In the genomic region with DNA sequence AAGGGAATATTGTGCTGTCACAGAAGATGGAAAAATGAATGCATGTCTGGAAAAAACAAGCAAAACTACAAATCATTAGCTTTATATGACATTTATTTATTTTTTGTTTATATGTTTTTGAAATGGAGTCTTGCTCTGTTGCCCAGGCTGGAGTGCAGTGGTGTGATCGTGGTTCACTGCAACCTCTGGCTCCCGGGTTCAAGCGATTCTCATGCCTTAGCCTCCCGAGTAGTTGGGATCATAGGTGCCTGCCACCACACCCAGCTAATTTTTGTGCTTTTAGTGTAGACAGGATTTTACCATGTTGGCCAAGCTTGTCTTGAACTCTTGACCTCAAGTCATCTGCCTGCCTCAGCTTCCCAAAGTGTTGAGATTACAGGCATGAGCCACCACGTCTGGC, we compare ENCODE assay signal across 18 cellular contexts. TPM values are rescaled to one million over a fixed set of nuclear protein-coding genes. Genes with fewer than 3 reads are reported as not detected.
A peak's percentile ranks its signal among the peaks of the same experiment; 100 is the strongest.
DNase-seq lines count a peak whose midpoint lies in the region; ATAC-seq, FAIRE-seq and TF ChIP-seq lines count a peak whose summit lies in the region.
"Had no signal": no experiment of that assay in that cellular context is flagged by ENCODE, and none has a peak within 500 bp of the region (broad histone marks: within the 10 kb centered on the region; RNA-seq: fewer than 3 reads in every experiment).

No MANE protein-coding gene starts in this region.

- H3K36me3 Mint-ChIP-seq in activated naive CD4-positive, alpha-beta T cell treated with anti-CD3 and anti-CD28 coated beads for 36 hours (ENCODE audit: low read depth) = peaks cover 28% of the 10 kb centered on the region
- H3K36me3 Mint-ChIP-seq in stimulated activated effector memory CD8-positive, alpha-beta T cell treated with anti-CD3 and anti-CD28 coated beads, Interleukin-12 subunit alpha, Interleukin-12 subunit beta, amount 100 ng/mL, for 72 hours = peaks cover 76% of the 10 kb centered on the region
- peaks cover 9% of the 10 kb centered on the region for H3K36me3 Mint-ChIP-seq in neural progenitor cell

- no peak for TF ChIP-seq CTCF in RWPE1 (conservative IDR thresholded peaks at IDR 0.05; ENCODE audit: low read depth)
- no peak for TF ChIP-seq CTCF in GM12878 (IDR thresholded peaks at IDR 0.05 in 2 of 3, conservative IDR thresholded peaks at IDR 0.05 in 1 of 3; ENCODE audit: control insufficient read depth in 2 of 3, extremely low read depth in 1 of 3, insufficient read depth in 1 of 3, low read depth in 3 of 3, low read length in 3 of 3)
- TF ChIP-seq CTCF in neural progenitor cell (IDR thresholded peaks at IDR 0.05) = no peak

- no peak overlapping the region for H3K4me3 Mint-ChIP-seq in activated naive CD4-positive, alpha-beta T cell treated with anti-CD3 and anti-CD28 coated beads for 36 hours
- peak overlapping the region; percentile 24 for H3K4me3 Mint-ChIP-seq in stimulated activated effector memory CD8-positive, alpha-beta T cell treated with anti-CD3 and anti-CD28 coated beads, Interleukin-12 subunit alpha, Interleukin-12 subunit beta, amount 100 ng/mL, for 72 hours
- no peak overlapping the region for H3K4me3 Mint-ChIP-seq in neural progenitor cell
- H3K4me3 Mint-ChIP-seq: brain had no signal

- FAIRE-seq in GM12878 (lab: Jason Lieb, UNC) = no peak
- FAIRE-seq: frontal cortex had no signal

- no peak for DNase-seq in activated naive CD4-positive, alpha-beta T cell treated with anti-CD3 and anti-CD28 coated beads for 36 hours
- no peak for DNase-seq in activated naive CD4-positive, alpha-beta T cell (lab: John Stamatoyannopoulos, UW)
- DNase-seq in RWPE1 (ENCODE audit: low spot score) = no peak
- DNase-seq in GM12878 (ENCODE audit: low read depth, low spot score) = no peak
- DNase-seq in stimulated activated effector memory CD8-positive, alpha-beta T cell treated with anti-CD3 and anti-CD28 coated beads, Interleukin-12 subunit alpha, Interleukin-12 subunit beta, amount 100 ng/mL, for 72 hours (ENCODE audit: low spot score in 2 of 2) = no peak
- no peak for DNase-seq in neural progenitor cell (ENCODE audit: low spot score)
- no peak for DNase-seq in stimulated activated CD4-positive, alpha-beta T cell treated with anti-CD3 and anti-CD28 coated beads, Interleukin-1b, Interleukin-23, amount 100 ng/mL, for 48 hours
- no peak for DNase-seq in HEK293T (ENCODE audit: extremely low spot score)
- DNase-seq: Calu3, dermis blood vessel endothelial cell, GDM1, mucosa of descending colon, NCI-H1930, NCI-H446 treated with DMSO at 0.1 percent for 48 hours, SHP77 treated with DMSO at 0.1 percent for 48 hours had no signal

- H3K27me3 ChIP-seq in GM12878 (replicated peaks in 1 of 2; ENCODE audit: control insufficient read depth in 2 of 2, insufficient read depth in 2 of 2, low read length in 1 of 2) (no peaks in the 10 kb centered on the region), neural progenitor cell (no peaks in the 10 kb centered on the region)
- H3K27me3 ChIP-seq: suprapubic skin had no signal

- intact Hi-C loops in activated naive CD4-positive, alpha-beta T cell treated with anti-CD3 and anti-CD28 coated beads for 36 hours (cut with micrococcal nuclease) = no loop called here
- intact Hi-C loops in GM12878 (cut with micrococcal nuclease; ENCODE audit: unreplicated experiment) = no loop called here

- no peak for TF ChIP-seq EP300 in GM12878 (IDR thresholded peaks at IDR 0.05; ENCODE audit: borderline replicate concordance in 1 of 2, control insufficient read depth in 1 of 2, low read depth in 2 of 2, low read length in 2 of 2)

- H3K4me1 ChIP-seq in GM12878 (ENCODE audit: control insufficient read depth, insufficient read depth, low read length) (peaks cover 20% of the 10 kb centered on the region), neural progenitor cell (no peaks in the 10 kb centered on the region)

- H3K9me3 ChIP-seq in GM12878 (replicated peaks; ENCODE audit: control insufficient read depth, insufficient read depth, low read length) (no peaks in the 10 kb centered on the region), neural progenitor cell (ENCODE audit: low read depth) (no peaks in the 10 kb centered on the region)
- H3K9me3 ChIP-seq: mucosa of descending colon, suprapubic skin had no signal

- BruUV-seq in GM12878 (replicated peaks; lab: Mats Ljungman, UMichigan) = no TSS peak

- H2AFZ ChIP-seq in GM12878 (ENCODE audit: control insufficient read depth, low read depth, low read length) (no peak overlapping the region), neural progenitor cell (replicated peaks) (no peak overlapping the region)

- no peaks in the 10 kb centered on the region for H3K27me3 Mint-ChIP-seq in activated naive CD4-positive, alpha-beta T cell treated with anti-CD3 and anti-CD28 coated beads for 36 hours (ENCODE audit: low read depth)
- H3K27me3 Mint-ChIP-seq in neural progenitor cell (ENCODE audit: insufficient read depth, low read depth) = no peaks in the 10 kb centered on the region

- RAD21 ChIA-PET in GM12878 (lab: Charles Lee; ENCODE audit: unreplicated experiment) = interaction anchor here (0.8 to 1.8 kb wide), 5 partner anchors 8 to 19 kb away, joined by 3 to 5 read pairs (median 3); partner anchors contain the start of gene MARF1

- 64% methylated on average over 5 of the region's 5 CpGs for WGBS in GM12878 (ENCODE audit: insufficient coverage, insufficient replicate concordance, low lambda C conversion rate, missing lambda C conversion rate)

- H3K79me2 ChIP-seq in GM12878 (ENCODE audit: control insufficient read depth, insufficient read depth, low read length) = peaks cover 82% of the 10 kb centered on the region
- H3K79me2 ChIP-seq in neural progenitor cell (ENCODE audit: low read depth) = peaks cover 87% of the 10 kb centered on the region

- CTCF ChIA-PET in activated naive CD4-positive, alpha-beta T cell treated with anti-CD3 and anti-CD28 coated beads for 36 hours (lab: Charles Lee) = no interaction called here
- CTCF ChIA-PET in RWPE1 (lab: Yijun Ruan, JAX) = interaction anchor here (0.7 kb wide), 1 partner anchor 92 kb away, joined by 3 read pairs; no protein-coding TSS in a partner anchor
- CTCF ChIA-PET in GM12878 (lab: Yijun Ruan, JAX) = interaction anchor here (0.8 to 1.4 kb wide), 2 partner anchors 16 to 48 kb away, joined by 3 to 7 read pairs; partner anchors contain the start of gene MARF1
- CTCF ChIA-PET in HEK293T (lab: Yijun Ruan, JAX) = no interaction called here

- H3K4me3 ChIP-seq in GM12878 (peak overlapping the region; percentile 60; the same call in 1 of the 2 replicates), neural progenitor cell (no peak overlapping the region)
- H3K4me3 ChIP-seq: mucosa of descending colon, suprapubic skin had no signal

- in situ Hi-C loops in GM12878 (cut with MboI) = no loop called here

- no peak for TF ChIP-seq POLR2A in GM12878 (IDR thresholded peaks at IDR 0.05; ENCODE audit: low read depth, low read length)

- peaks cover 7 to 14% of the 10 kb centered on the region in 2 experiments; a peak in 3 of 4 replicates for H3K36me3 ChIP-seq in GM12878 (ENCODE audit: control insufficient read depth in 2 of 2, insufficient read depth in 2 of 2, low read length in 1 of 2)
- H3K36me3 ChIP-seq in neural progenitor cell = no peaks in the 10 kb centered on the region

- TF ChIP-seq RAD21 in GM12878 (IDR thresholded peaks at IDR 0.05; ENCODE audit: insufficient read depth, low read depth, low read length) = no peak

- POLR2A ChIA-PET in RWPE1 (lab: Yijun Ruan, JAX; ENCODE audit: low non-redundant PET) (no interaction called here), GM12878 (lab: Charles Lee) (interaction anchor here (0.7 to 1.5 kb wide), 4 partner anchors 8 to 167 kb away, joined by 4 to 11 read pairs (median 8); no protein-coding TSS in a partner anchor), HEK293T (lab: Yijun Ruan, JAX) (interaction anchor here (0.6 kb wide), 1 partner anchor 16 kb away, joined by 3 read pairs; the partner anchor contains the start of gene MARF1)

- no peaks in the 10 kb centered on the region for H3K9me3 Mint-ChIP-seq in activated naive CD4-positive, alpha-beta T cell treated with anti-CD3 and anti-CD28 coated beads for 36 hours
- no peaks in the 10 kb centered on the region for H3K9me3 Mint-ChIP-seq in stimulated activated effector memory CD8-positive, alpha-beta T cell treated with anti-CD3 and anti-CD28 coated beads, Interleukin-12 subunit alpha, Interleukin-12 subunit beta, amount 100 ng/mL, for 72 hours
- no peaks in the 10 kb centered on the region for H3K9me3 Mint-ChIP-seq in neural progenitor cell
- H3K9me3 Mint-ChIP-seq: brain had no signal

- no peaks in the 10 kb centered on the region for H3F3A ChIP-seq in neural progenitor cell (ENCODE audit: low read depth)

- peaks cover 60% of the 10 kb centered on the region for H3K4me1 Mint-ChIP-seq in activated naive CD4-positive, alpha-beta T cell treated with anti-CD3 and anti-CD28 coated beads for 36 hours (ENCODE audit: low read depth)
- H3K4me1 Mint-ChIP-seq in stimulated activated effector memory CD8-positive, alpha-beta T cell treated with anti-CD3 and anti-CD28 coated beads, Interleukin-12 subunit alpha, Interleukin-12 subunit beta, amount 100 ng/mL, for 72 hours = peaks cover 54% of the 10 kb centered on the region
- no peaks in the 10 kb centered on the region for H3K4me1 Mint-ChIP-seq in neural progenitor cell

- H3K27ac Mint-ChIP-seq in activated naive CD4-positive, alpha-beta T cell treated with anti-CD3 and anti-CD28 coated beads for 36 hours = peak overlapping the region; percentile 81
- H3K27ac Mint-ChIP-seq in stimulated activated effector memory CD8-positive, alpha-beta T cell treated with anti-CD3 and anti-CD28 coated beads, Interleukin-12 subunit alpha, Interleukin-12 subunit beta, amount 100 ng/mL, for 72 hours = peak overlapping the region; percentile 86
- no peak overlapping the region for H3K27ac Mint-ChIP-seq in neural progenitor cell

- H3K4me2 ChIP-seq in GM12878 (ENCODE audit: control insufficient read depth, insufficient read depth) (peak overlapping the region; percentile 61), neural progenitor cell (no peak overlapping the region)

- ATAC-seq in GM12878 = no peak
- ATAC-seq in stimulated activated effector memory CD8-positive, alpha-beta T cell treated with anti-CD3 and anti-CD28 coated beads, Interleukin-12 subunit alpha, Interleukin-12 subunit beta, amount 100 ng/mL, for 72 hours = no peak

- SMC1A ChIA-PET in GM12878 (lab: Charles Lee; ENCODE audit: uncharacterized antibody, unreplicated experiment) = interaction anchor here (0.9 to 4.1 kb wide), 3 partner anchors 15 to 32 kb away, joined by 3 to 43 read pairs (median 4); partner anchors contain the start of gene MARF1

- H3K9ac ChIP-seq in GM12878 (ENCODE audit: control insufficient read depth, insufficient read depth, low read length) (no peak overlapping the region), neural progenitor cell (no peak overlapping the region)

- H3K27ac ChIP-seq in RWPE1 = peak overlapping the region; percentile 46
- peak overlapping the region; percentile 52 for H3K27ac ChIP-seq in GM12878 (ENCODE audit: control insufficient read depth, insufficient read depth)
- H3K27ac ChIP-seq in neural progenitor cell = no peak overlapping the region
- H3K27ac ChIP-seq: suprapubic skin had no signal

- H4K20me1 ChIP-seq in GM12878 (ENCODE audit: control insufficient read depth, insufficient read depth) (peaks cover 3% of the 10 kb centered on the region; the same call in 1 of the 2 replicates), neural progenitor cell (ENCODE audit: low read depth) (peaks cover 34% of the 10 kb centered on the region)

RNA-seq across cellular contexts. Expression of gene NDE1, which starts 8.5 kb away (rescaled TPM):
- total RNA-seq in activated naive CD4-positive, alpha-beta T cell treated with anti-CD3 and anti-CD28 coated beads for 36 hours = 100 to 1,000 TPM; 150 to 161 TPM
- 114 and 115 TPM in 2 replicates for total RNA-seq in GM12878 (2013; cell fraction: nucleolus; rRNA removed)
- total RNA-seq in GM12878 (2014; rRNA removed) (68.4 and 73.1 TPM in 2 replicates), GM12878 (2014; rRNA removed; fragmentation: Illumina TruSeq; extraction: Trizol) (89.0 and 92.8 TPM in 2 replicates), GM12878 (2021) (148 and 156 TPM in 2 replicates), neural progenitor cell (ENCODE audit: low replicate concordance) (85.3 and 88.1 TPM in 2 replicates)
- polyA plus RNA-seq in GM12878 (2011; ENCODE audit: low read depth) = 32.2 TPM
- polyA plus RNA-seq in GM12878 (2011; rRNA removed) (47.9 and 51.1 TPM in 2 replicates), GM12878 (2014; fragmentation: Illumina TruSeq; extraction: Trizol) (105 and 106 TPM in 2 replicates), GM12878 (2014; fragmentation: Nextera tagmentation; extraction: Ambion mirVana) (1 to 10 TPM; 5.7 to 7.4 TPM), GM12878 (2014; rRNA removed) (82.8 and 92.7 TPM in 2 replicates), GM12878 (2016; fragmentation: Nextera tagmentation; extraction: Ambion mirVana) (100 to 1,000 TPM in 1 of 2 experiments, 10 to 100 TPM in 1; 94.6 to 110 TPM)
- 62.1 and 78.8 TPM in 2 replicates for polyA plus RNA-seq in GM12878 (2011; cell fraction: cytosol; rRNA removed)
- 34.2 and 47.9 TPM in 2 replicates for polyA plus RNA-seq in GM12878 (2011; cell fraction: nucleus; rRNA removed)
- polyA plus RNA-seq in GM12878 (2012) = 51.2 and 74.8 TPM in 2 replicates
- polyA minus RNA-seq in GM12878 (2011; rRNA and poly(A)+ RNA removed) = 39.5 and 59.3 TPM in 2 replicates
- polyA minus RNA-seq in GM12878 (2011; cell fraction: cytosol; rRNA and poly(A)+ RNA removed) = 40.0 and 49.7 TPM in 2 replicates
- polyA minus RNA-seq in GM12878 (2011; cell fraction: nucleus; rRNA and poly(A)+ RNA removed) = 20.6 and 44.3 TPM in 2 replicates

RNA-seq across cellular contexts. Expression of gene MARF1, which starts 15.6 kb away (rescaled TPM):
- 10 to 100 TPM; 72.6 to 80.2 TPM for total RNA-seq in activated naive CD4-positive, alpha-beta T cell treated with anti-CD3 and anti-CD28 coated beads for 36 hours
- 164 and 178 TPM in 2 replicates for total RNA-seq in GM12878 (2013; cell fraction: nucleolus; rRNA removed)
- total RNA-seq in GM12878 (2014; rRNA removed) (11.7 and 13.8 TPM in 2 replicates), GM12878 (2014; rRNA removed; fragmentation: Illumina TruSeq; extraction: Trizol) (13.0 and 13.5 TPM in 2 replicates), GM12878 (2021) (40.1 and 41.6 TPM in 2 replicates), neural progenitor cell (ENCODE audit: low replicate concordance) (11.9 and 13.4 TPM in 2 replicates)
- polyA plus RNA-seq in GM12878 (2011; ENCODE audit: low read depth) = 21.0 TPM
- polyA plus RNA-seq in GM12878 (2011; rRNA removed) (21.4 and 24.1 TPM in 2 replicates), GM12878 (2014; fragmentation: Illumina TruSeq; extraction: Trizol) (23.8 and 27.7 TPM in 2 replicates), GM12878 (2014; fragmentation: Nextera tagmentation; extraction: Ambion mirVana) (1 to 10 TPM; 4.5 to 5.9 TPM), GM12878 (2014; rRNA removed) (19.1 and 20.7 TPM in 2 replicates), GM12878 (2016; fragmentation: Nextera tagmentation; extraction: Ambion mirVana) (10 to 100 TPM; 13.4 to 14.3 TPM)
- 13.3 and 19.5 TPM in 2 replicates for polyA plus RNA-seq in GM12878 (2011; cell fraction: cytosol; rRNA removed)
- 75.8 and 83.5 TPM in 2 replicates for polyA plus RNA-seq in GM12878 (2011; cell fraction: nucleus; rRNA removed)
- polyA plus RNA-seq in GM12878 (2012) = 19.9 and 20.7 TPM in 2 replicates
- 27.6 and 60.3 TPM in 2 replicates for polyA minus RNA-seq in GM12878 (2011; rRNA and poly(A)+ RNA removed)
- 13.4 and 13.9 TPM in 2 replicates for polyA minus RNA-seq in GM12878 (2011; cell fraction: cytosol; rRNA and poly(A)+ RNA removed)
- polyA minus RNA-seq in GM12878 (2011; cell fraction: nucleus; rRNA and poly(A)+ RNA removed) = 34.2 and 47.5 TPM in 2 replicates

Comparison
In these comparisons a context has a peak if more than half of its experiments do, and no peak if none do; other contexts are left out.
1. CTCF ChIA-PET loops: an anchor here in RWPE1 (0.7 kb wide) and GM12878 (0.8 to 1.4 kb wide); none called in activated naive CD4-positive, alpha-beta T cell treated with anti-CD3 and anti-CD28 coated beads for 36 hours and HEK293T.